ENCODE assay signal across 1 cellular context in the genomic region with DNA sequence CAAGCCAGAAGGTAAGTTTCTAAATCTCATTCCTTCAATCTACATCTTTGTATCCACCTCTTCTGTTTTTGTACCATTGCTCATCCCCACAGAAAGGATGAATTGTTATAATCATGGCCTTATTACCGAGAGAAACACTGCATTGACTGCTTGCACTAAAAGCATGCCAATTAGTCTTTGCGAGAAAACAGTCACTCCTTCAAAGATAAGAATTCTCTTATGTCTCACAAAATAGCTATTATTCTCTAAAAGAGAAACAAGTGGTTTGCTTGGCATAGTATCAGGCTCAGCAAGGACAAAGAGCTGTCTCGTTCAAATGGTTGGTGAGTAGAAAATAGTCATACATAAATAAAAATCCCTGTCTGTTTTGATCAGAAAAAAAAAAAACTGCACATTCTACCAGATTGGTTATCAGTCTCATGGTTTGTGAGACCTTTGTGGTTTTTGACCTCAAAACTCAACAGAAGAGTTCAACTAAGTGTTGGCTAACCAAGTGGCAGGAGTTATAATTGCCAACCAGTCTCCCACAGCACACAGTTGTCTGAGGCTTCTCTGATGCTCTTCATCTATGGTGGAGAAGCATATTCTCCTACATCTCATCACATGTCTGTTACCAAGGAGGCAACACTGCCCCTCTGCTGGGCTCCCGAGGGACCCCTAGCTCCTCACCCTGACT.
TF ChIP-seq lines count a peak whose summit lies in the region.

No MANE protein-coding gene starts in this region.

TF ChIP-seq in HEK293, 187 proteins besides CTCF, POLR2A, EP300 and RAD21 (continued from another document):
- TF ChIP-seq, protein P1, sequence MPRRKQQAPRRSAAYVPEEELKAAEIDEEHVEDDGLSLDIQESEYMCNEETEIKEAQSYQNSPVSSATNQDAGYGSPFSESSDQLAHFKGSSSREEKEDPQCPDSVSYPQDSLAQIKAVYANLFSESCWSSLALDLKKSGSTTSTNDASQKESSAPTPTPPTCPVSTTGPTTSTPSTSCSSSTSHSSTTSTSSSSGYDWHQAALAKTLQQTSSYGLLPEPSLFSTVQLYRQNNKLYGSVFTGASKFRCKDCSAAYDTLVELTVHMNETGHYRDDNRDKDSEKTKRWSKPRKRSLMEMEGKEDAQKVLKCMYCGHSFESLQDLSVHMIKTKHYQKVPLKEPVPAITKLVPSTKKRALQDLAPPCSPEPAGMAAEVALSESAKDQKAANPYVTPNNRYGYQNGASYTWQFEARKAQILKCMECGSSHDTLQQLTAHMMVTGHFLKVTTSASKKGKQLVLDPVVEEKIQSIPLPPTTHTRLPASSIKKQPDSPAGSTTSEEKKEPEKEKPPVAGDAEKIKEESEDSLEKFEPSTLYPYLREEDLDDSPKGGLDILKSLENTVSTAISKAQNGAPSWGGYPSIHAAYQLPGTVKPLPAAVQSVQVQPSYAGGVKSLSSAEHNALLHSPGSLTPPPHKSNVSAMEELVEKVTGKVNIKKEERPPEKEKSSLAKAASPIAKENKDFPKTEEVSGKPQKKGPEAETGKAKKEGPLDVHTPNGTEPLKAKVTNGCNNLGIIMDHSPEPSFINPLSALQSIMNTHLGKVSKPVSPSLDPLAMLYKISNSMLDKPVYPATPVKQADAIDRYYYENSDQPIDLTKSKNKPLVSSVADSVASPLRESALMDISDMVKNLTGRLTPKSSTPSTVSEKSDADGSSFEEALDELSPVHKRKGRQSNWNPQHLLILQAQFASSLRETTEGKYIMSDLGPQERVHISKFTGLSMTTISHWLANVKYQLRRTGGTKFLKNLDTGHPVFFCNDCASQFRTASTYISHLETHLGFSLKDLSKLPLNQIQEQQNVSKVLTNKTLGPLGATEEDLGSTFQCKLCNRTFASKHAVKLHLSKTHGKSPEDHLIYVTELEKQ (tag by site-specific recombination; IDR thresholded peaks at IDR 0.05; ENCODE audit: borderline replicate concordance) = no peak
- TF ChIP-seq REPIN1 (tag by site-specific recombination; IDR thresholded peaks at IDR 0.05; ENCODE audit: low read depth) = no peak
- TF ChIP-seq, protein P2, sequence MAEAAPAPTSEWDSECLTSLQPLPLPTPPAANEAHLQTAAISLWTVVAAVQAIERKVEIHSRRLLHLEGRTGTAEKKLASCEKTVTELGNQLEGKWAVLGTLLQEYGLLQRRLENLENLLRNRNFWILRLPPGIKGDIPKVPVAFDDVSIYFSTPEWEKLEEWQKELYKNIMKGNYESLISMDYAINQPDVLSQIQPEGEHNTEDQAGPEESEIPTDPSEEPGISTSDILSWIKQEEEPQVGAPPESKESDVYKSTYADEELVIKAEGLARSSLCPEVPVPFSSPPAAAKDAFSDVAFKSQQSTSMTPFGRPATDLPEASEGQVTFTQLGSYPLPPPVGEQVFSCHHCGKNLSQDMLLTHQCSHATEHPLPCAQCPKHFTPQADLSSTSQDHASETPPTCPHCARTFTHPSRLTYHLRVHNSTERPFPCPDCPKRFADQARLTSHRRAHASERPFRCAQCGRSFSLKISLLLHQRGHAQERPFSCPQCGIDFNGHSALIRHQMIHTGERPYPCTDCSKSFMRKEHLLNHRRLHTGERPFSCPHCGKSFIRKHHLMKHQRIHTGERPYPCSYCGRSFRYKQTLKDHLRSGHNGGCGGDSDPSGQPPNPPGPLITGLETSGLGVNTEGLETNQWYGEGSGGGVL (tag by site-specific recombination; IDR thresholded peaks at IDR 0.05) = no peak
- TF ChIP-seq ZNF664 (tag by site-specific recombination; IDR thresholded peaks at IDR 0.05) = no peak
